ENCODE assay signal across 17 cellular contexts in genomic region chr20:59720013-59720412, GRCh38.
DNase-seq lines count a peak whose midpoint lies in the region; ATAC-seq lines count a peak whose summit lies in the region.
"Had no signal": no experiment of that assay in that cellular context is flagged by ENCODE, and none has a peak within 500 bp of the region (broad histone marks: within the 10 kb centered on the region; RNA-seq: fewer than 3 reads in every experiment).

No MANE protein-coding gene starts in this region.

- no peak overlapping the region for H2BK12ac ChIP-seq in neuronal stem cell (ENCODE audit: low read length)

- H2AK5ac ChIP-seq in neuronal stem cell (ENCODE audit: low read depth, low read length), result no peak overlapping the region

- in situ Hi-C loops in ACHN (cut with HindIII; ENCODE audit: low pct_ligation_motif_present, low pct_unique_long_range_greater_than_20kb, low sequenced_read_pairs), result no loop called here

- H3K9me3 ChIP-seq in BLaER1, result no peaks in the 10 kb centered on the region
- H3K9me3 ChIP-seq in BLaER1 treated with 17β-estradiol and CSF1 and Interleukin-3, amounts not matched to agents 10 nM and 100 nM (replicated peaks in 1 of 11), result no peaks in the 10 kb centered on the region
- H3K9me3 ChIP-seq in neuronal stem cell (replicated peaks in 1 of 2; ENCODE audit: control insufficient read depth in 2 of 2, insufficient read depth in 1 of 2, low read depth in 1 of 2, low read length in 2 of 2), result peaks cover 0 to 14% of the 10 kb centered on the region in 2 donors
- H3K9me3 ChIP-seq: HAP-1 had no signal

- no peaks in the 10 kb centered on the region for H3K9me3 Mint-ChIP-seq in activated T-helper 2 cell treated with anti-CD3 and anti-CD28 coated beads, Interferon-gamma antibody, Interleukin-2, Interleukin-4, amounts not matched to agents 10 μg/mL and 5 μg/mL and 100 μg/mL, durations not matched to agents 14 hours and 24 hours and 36 hours

- no peak for DNase-seq in neuronal stem cell (ENCODE audit: low spot score)
- DNase-seq in ACHN, result no peak
- DNase-seq in activated T-helper 2 cell treated with anti-CD3 and anti-CD28 coated beads, Interferon-gamma antibody, Interleukin-2, Interleukin-4, amounts not matched to agents 10 μg/mL and 5 μg/mL and 100 μg/mL, durations not matched to agents 14 hours and 24 hours and 36 hours (ENCODE audit: low spot score), result no peak
- DNase-seq: C1 segment of cervical spinal cord; Calu3; CD4-positive, alpha-beta memory T cell; COR-L47; DMS53; DMS79 treated with DMSO at 0.1 percent for 48 hours; GF-D8; GOT3; HFFc6 had no signal

- intact Hi-C loops in activated T-helper 2 cell treated with anti-CD3 and anti-CD28 coated beads, Interferon-gamma antibody, Interleukin-2, Interleukin-4, amounts not matched to agents 10 μg/mL and 5 μg/mL and 100 μg/mL, durations not matched to agents 14 hours and 24 hours and 36 hours (cut with micrococcal nuclease), result no loop called here

- H3K4me1 ChIP-seq in BLaER1, result peaks cover 100% of the 10 kb centered on the region
- H3K4me1 ChIP-seq in BLaER1 treated with 17β-estradiol and CSF1 and Interleukin-3, amounts not matched to agents 10 nM and 100 nM, result peaks cover 65 to 97% (median 91%) of the 10 kb centered on the region in 10 experiments
- no peaks in the 10 kb centered on the region for H3K4me1 ChIP-seq in neuronal stem cell (ENCODE audit: control insufficient read depth in 2 of 2, insufficient read depth in 1 of 2, low read depth in 1 of 2, low read length in 2 of 2)
- H3K4me1 ChIP-seq: HAP-1 had no signal

- no peak overlapping the region for H3K27ac Mint-ChIP-seq in activated T-helper 2 cell treated with anti-CD3 and anti-CD28 coated beads, Interferon-gamma antibody, Interleukin-2, Interleukin-4, amounts not matched to agents 10 μg/mL and 5 μg/mL and 100 μg/mL, durations not matched to agents 14 hours and 24 hours and 36 hours
- H3K27ac Mint-ChIP-seq: B cell; CD4-positive, alpha-beta memory T cell; HFFc6 had no signal

- H3K18ac ChIP-seq in neuronal stem cell (ENCODE audit: low read length), result no peak overlapping the region

- H3K36me3 Mint-ChIP-seq in activated T-helper 2 cell treated with anti-CD3 and anti-CD28 coated beads, Interferon-gamma antibody, Interleukin-2, Interleukin-4, amounts not matched to agents 10 μg/mL and 5 μg/mL and 100 μg/mL, durations not matched to agents 14 hours and 24 hours and 36 hours (ENCODE audit: low read depth), result no peaks in the 10 kb centered on the region
- H3K36me3 Mint-ChIP-seq: CD4-positive, alpha-beta memory T cell had no signal

- peak overlapping the region; percentile 95 for H3K4me2 ChIP-seq in BLaER1
- H3K4me2 ChIP-seq in BLaER1 treated with 17β-estradiol and CSF1 and Interleukin-3, amounts not matched to agents 10 nM and 100 nM, result peak overlapping the region in 10 of 11 experiments; percentile 78 to 99 (median 94); a peak in 20 of 22 replicates
- no peak overlapping the region for H3K4me2 ChIP-seq in neuronal stem cell (ENCODE audit: insufficient read depth, low read length, poor library complexity, severe bottlenecking)

- H3K36me3 ChIP-seq in BLaER1 (peaks cover 67% of the 10 kb centered on the region), neuronal stem cell (replicated peaks in 1 of 2; ENCODE audit: control insufficient read depth in 2 of 2, insufficient read depth in 2 of 2, low read length in 2 of 2) (no peaks in the 10 kb centered on the region)
- H3K36me3 ChIP-seq in BLaER1 treated with 17β-estradiol and CSF1 and Interleukin-3, amounts not matched to agents 10 nM and 100 nM, result peaks cover 0 to 68% (median 6%) of the 10 kb centered on the region in 11 experiments; a peak in 7 of 22 replicates
- H3K36me3 ChIP-seq: HAP-1 had no signal

- H4K20me1 ChIP-seq in BLaER1, result peaks cover 100% of the 10 kb centered on the region
- H4K20me1 ChIP-seq in BLaER1 treated with 17β-estradiol and CSF1 and Interleukin-3, amounts not matched to agents 10 nM and 100 nM, result peaks cover 0 to 96% (median 0%) of the 10 kb centered on the region in 11 experiments; a peak in 6 of 22 replicates

- H4K8ac ChIP-seq in neuronal stem cell (ENCODE audit: low read depth, low read length), result no peak overlapping the region

- H4K91ac ChIP-seq in neuronal stem cell (ENCODE audit: low read depth, low read length, poor library complexity), result no peak overlapping the region

- no CpG with 5 or more reads among the region's 10 CpGs for WGBS in neuronal stem cell (ENCODE audit: extremely low coverage in 2 of 2, insufficient read length in 2 of 2, insufficient replicate concordance in 1 of 2), 2 donors

- H3K27me3 Mint-ChIP-seq in activated T-helper 2 cell treated with anti-CD3 and anti-CD28 coated beads, Interferon-gamma antibody, Interleukin-2, Interleukin-4, amounts not matched to agents 10 μg/mL and 5 μg/mL and 100 μg/mL, durations not matched to agents 14 hours and 24 hours and 36 hours (ENCODE audit: low read depth), result no peaks in the 10 kb centered on the region

- H3K4ac ChIP-seq in neuronal stem cell (ENCODE audit: low read length), result no peak overlapping the region

- H2BK15ac ChIP-seq in neuronal stem cell (ENCODE audit: low read length), result no peak overlapping the region

- no peak overlapping the region for H3K4me3 ChIP-seq in BLaER1
- H3K4me3 ChIP-seq in BLaER1 treated with 17β-estradiol and CSF1 and Interleukin-3, amounts not matched to agents 10 nM and 100 nM, result no peak overlapping the region
- no peak overlapping the region for H3K4me3 ChIP-seq in neuronal stem cell (ENCODE audit: low read length in 2 of 2)
- H3K4me3 ChIP-seq: HAP-1 had no signal

- ATAC-seq in HG02884 (IDR thresholded peaks at IDR 0.05; ENCODE audit: unreplicated experiment), result no peak

- H3K4me3 Mint-ChIP-seq in activated T-helper 2 cell treated with anti-CD3 and anti-CD28 coated beads, Interferon-gamma antibody, Interleukin-2, Interleukin-4, amounts not matched to agents 10 μg/mL and 5 μg/mL and 100 μg/mL, durations not matched to agents 14 hours and 24 hours and 36 hours (ENCODE audit: low read depth), result no peak overlapping the region
- H3K4me3 Mint-ChIP-seq: B cell; CD4-positive, alpha-beta memory T cell; HFFc6 had no signal

- H3K27ac ChIP-seq in BLaER1 (peak overlapping the region; percentile 50; the same call in 1 of the 2 replicates), neuronal stem cell (replicated peaks; ENCODE audit: low read length) (no peak overlapping the region)
- H3K27ac ChIP-seq in BLaER1 treated with 17β-estradiol and CSF1 and Interleukin-3, amounts not matched to agents 10 nM and 100 nM, result peak overlapping the region in 8 of 11 experiments; percentile 93 to 99 (median 98); a peak in 16 of 22 replicates

- no peak overlapping the region for H3K14ac ChIP-seq in neuronal stem cell (ENCODE audit: low read length)

- H2AFZ ChIP-seq in neuronal stem cell (ENCODE audit: low read length), result no peak overlapping the region

- no peaks in the 10 kb centered on the region for H3K79me1 ChIP-seq in neuronal stem cell (ENCODE audit: low read depth, low read length)

- peak overlapping the region; percentile 6 for H3K23ac ChIP-seq in neuronal stem cell (ENCODE audit: low read depth, low read length, poor library complexity)

- no peak overlapping the region for H3K9ac ChIP-seq in BLaER1
- peak overlapping the region in 4 of 11 experiments; percentile 5 to 87 (median 61); a peak in 8 of 22 replicates for H3K9ac ChIP-seq in BLaER1 treated with 17β-estradiol and CSF1 and Interleukin-3, amounts not matched to agents 10 nM and 100 nM
- no peak overlapping the region for H3K9ac ChIP-seq in neuronal stem cell (ENCODE audit: low read depth, low read length, poor library complexity)

- peaks cover 2% of the 10 kb centered on the region for H3K4me1 Mint-ChIP-seq in activated T-helper 2 cell treated with anti-CD3 and anti-CD28 coated beads, Interferon-gamma antibody, Interleukin-2, Interleukin-4, amounts not matched to agents 10 μg/mL and 5 μg/mL and 100 μg/mL, durations not matched to agents 14 hours and 24 hours and 36 hours (ENCODE audit: low read depth)
- H3K4me1 Mint-ChIP-seq: B cell; CD4-positive, alpha-beta memory T cell had no signal

- H2BK120ac ChIP-seq in neuronal stem cell (ENCODE audit: low read depth, low read length), result no peak overlapping the region

- H2BK5ac ChIP-seq in neuronal stem cell (ENCODE audit: low read length), result no peak overlapping the region

- H3K27me3 ChIP-seq in BLaER1 (no peaks in the 10 kb centered on the region), neuronal stem cell (ENCODE audit: control insufficient read depth in 3 of 3, insufficient read depth in 3 of 3, low read depth in 1 of 3, low read length in 3 of 3) (peaks cover 0 to 1% (median 0%) of the 10 kb centered on the region in 3 experiments)
- H3K27me3 ChIP-seq in BLaER1 treated with 17β-estradiol and CSF1 and Interleukin-3, amounts not matched to agents 10 nM and 100 nM, result peaks cover 0 to 75% (median 0%) of the 10 kb centered on the region in 11 experiments; a peak in 4 of 22 replicates
